In genomic region chr7:78587443-78588044, GRCh38 we compare ENCODE assay signal across 11 cellular contexts.
DNase-seq lines count a peak whose midpoint lies in the region; ATAC-seq, FAIRE-seq and TF ChIP-seq lines count a peak whose summit lies in the region.
"Had no signal": no experiment of that assay in that cellular context is flagged by ENCODE, and none has a peak within 500 bp of the region (broad histone marks: within the 10 kb centered on the region; RNA-seq: fewer than 3 reads in every experiment).

No MANE protein-coding gene starts in this region.

- POLR2A ChIA-PET in GM10248 (lab: Yijun Ruan, JAX) = no interaction called here

- peaks cover 2% of the 10 kb centered on the region for H3K36me3 Mint-ChIP-seq in neural crest cell (ENCODE audit: low read depth)
- H3K36me3 Mint-ChIP-seq in activated naive CD4-positive, alpha-beta T cell treated with anti-CD3 and anti-CD28 coated beads, Interleukin-2, amount 50 U/mL, for 72 hours = no peaks in the 10 kb centered on the region
- H3K36me3 Mint-ChIP-seq: IgD-negative memory B cell had no signal

- 77 to 83% (median 78%) methylated on average over 5 of the region's 5 CpGs for WGBS in small intestine, 3 donors

- H2AFZ ChIP-seq in SU-DHL-6 (ENCODE audit: low read depth, low read length, severe bottlenecking) = no peak overlapping the region

- TF ChIP-seq CTCF in GM10248 (IDR thresholded peaks at IDR 0.05; ENCODE audit: control extremely low read depth, extremely low read depth, low read depth, missing control alignments) (peak; percentile 18), LNCAP (IDR thresholded peaks at IDR 0.05) (peak; percentile 56), SU-DHL-6 (IDR thresholded peaks at IDR 0.05; ENCODE audit: insufficient read depth, low read length, poor library complexity, severe bottlenecking) (peak; percentile 36), neural crest cell (conservative IDR thresholded peaks at IDR 0.05) (peak; percentile 40)

- no peak overlapping the region for H3K27ac Mint-ChIP-seq in neural crest cell (ENCODE audit: unreplicated experiment)
- H3K27ac Mint-ChIP-seq in activated naive CD4-positive, alpha-beta T cell treated with anti-CD3 and anti-CD28 coated beads, Interleukin-2, amount 50 U/mL, for 72 hours = no peak overlapping the region
- H3K27ac Mint-ChIP-seq: IgD-negative memory B cell; T-helper 1 cell treated with Interleukin-12 subunit alpha and Interleukin-12 subunit beta and Interleukin-4 antibody, amounts not matched to agents 30 μg/mL and 1 μg/mL, for 36 hours had no signal

- no peaks in the 10 kb centered on the region for H3K4me1 ChIP-seq in small intestine (ENCODE audit: control insufficient read depth in 2 of 2, insufficient read depth in 1 of 2, low read depth in 1 of 2, low read length in 1 of 2)

- H3K36me3 ChIP-seq in SU-DHL-6 (ENCODE audit: low read length) = no peaks in the 10 kb centered on the region
- H3K36me3 ChIP-seq in small intestine (ENCODE audit: control insufficient read depth in 2 of 2, insufficient read depth in 2 of 2, low read length in 2 of 2) = no peaks in the 10 kb centered on the region

- peaks cover 3% of the 10 kb centered on the region for H3K9me3 Mint-ChIP-seq in neural crest cell
- peaks cover 2 to 9% of the 10 kb centered on the region in 2 donors for H3K9me3 Mint-ChIP-seq in activated naive CD4-positive, alpha-beta T cell treated with anti-CD3 and anti-CD28 coated beads, Interleukin-2, amount 50 U/mL, for 72 hours
- H3K9me3 Mint-ChIP-seq: T-helper 1 cell treated with Interleukin-12 subunit alpha and Interleukin-12 subunit beta and Interleukin-4 antibody, amounts not matched to agents 30 μg/mL and 1 μg/mL, for 36 hours had no signal

- no peaks in the 10 kb centered on the region for H3K27me3 Mint-ChIP-seq in neural crest cell (ENCODE audit: low read depth)
- H3K27me3 Mint-ChIP-seq: IgD-negative memory B cell had no signal

- H3K4me3 ChIP-seq in SU-DHL-6 (ENCODE audit: insufficient read depth, low read length, poor library complexity, severe bottlenecking) (no peak overlapping the region), small intestine (ENCODE audit: low read depth in 1 of 2, low read length in 2 of 2) (no peak overlapping the region)

- H3K27me3 ChIP-seq in SU-DHL-6 (ENCODE audit: low read length) = no peaks in the 10 kb centered on the region
- H3K27me3 ChIP-seq in small intestine (ENCODE audit: control insufficient read depth in 2 of 2, insufficient read depth in 2 of 2, low read length in 2 of 2) = no peaks in the 10 kb centered on the region

- H3K9me3 ChIP-seq in SU-DHL-6 (ENCODE audit: insufficient read depth, low read length) (no peaks in the 10 kb centered on the region), small intestine (ENCODE audit: control insufficient read depth, low read depth) (no peaks in the 10 kb centered on the region)

- no peak for DNase-seq in GM10248 (ENCODE audit: extremely low spot score)
- no peak for DNase-seq in neural crest cell (ENCODE audit: low read depth, low spot score)
- DNase-seq in small intestine = no peak
- no peak for DNase-seq in activated naive CD4-positive, alpha-beta T cell treated with anti-CD3 and anti-CD28 coated beads, Interleukin-2, amount 50 U/mL, for 72 hours (ENCODE audit: low spot score in 2 of 2)
- DNase-seq: activated naive CD4-positive, alpha-beta T cell; stimulated activated CD4-positive, alpha-beta T cell treated with anti-CD3 and anti-CD28 coated beads, Interleukin-2, amount 100 ng/mL, for 24 hours had no signal

- H3K9me2 ChIP-seq in SU-DHL-6 (replicated peaks; ENCODE audit: insufficient read depth, low read length) = no peaks in the 10 kb centered on the region

- H3F3A ChIP-seq in SU-DHL-6 (ENCODE audit: insufficient read depth) = no peaks in the 10 kb centered on the region

- H3K4me2 ChIP-seq in SU-DHL-6 (ENCODE audit: low read depth, low read length, poor library complexity, severe bottlenecking) = no peak overlapping the region

- no peaks in the 10 kb centered on the region for H3K79me2 ChIP-seq in SU-DHL-6 (ENCODE audit: insufficient read depth, low read length)

- H4K20me1 ChIP-seq in SU-DHL-6 (ENCODE audit: low read depth, low read length) = no peaks in the 10 kb centered on the region

- no peak for FAIRE-seq in small intestine (lab: Jason Lieb, UNC)

- no peak overlapping the region for H3K27ac ChIP-seq in SU-DHL-6 (ENCODE audit: low read depth, low read length)
- H3K27ac ChIP-seq in small intestine (ENCODE audit: low read depth in 1 of 2, low read length in 1 of 2) = no peak overlapping the region

- no peak overlapping the region for H3K9ac ChIP-seq in SU-DHL-6 (ENCODE audit: low read length)

- peaks cover 9% of the 10 kb centered on the region for H3K4me1 Mint-ChIP-seq in neural crest cell
- H3K4me1 Mint-ChIP-seq: IgD-negative memory B cell had no signal

- no peak overlapping the region for H3K4me3 Mint-ChIP-seq in neural crest cell
- H3K4me3 Mint-ChIP-seq: IgD-negative memory B cell; T-helper 1 cell treated with Interleukin-12 subunit alpha and Interleukin-12 subunit beta and Interleukin-4 antibody, amounts not matched to agents 30 μg/mL and 1 μg/mL, for 36 hours had no signal

- ATAC-seq in activated naive CD4-positive, alpha-beta T cell treated with anti-CD3 and anti-CD28 coated beads, Interleukin-2, amount 50 U/mL, for 72 hours = no peak
- no peak for ATAC-seq in HG02840 (IDR thresholded peaks at IDR 0.05; ENCODE audit: low FRiP score, unreplicated experiment)

- CTCF ChIA-PET in GM10248 (lab: Yijun Ruan, JAX) = no interaction called here
